ENCODE assay signal across 19 cellular contexts in the genomic region with DNA sequence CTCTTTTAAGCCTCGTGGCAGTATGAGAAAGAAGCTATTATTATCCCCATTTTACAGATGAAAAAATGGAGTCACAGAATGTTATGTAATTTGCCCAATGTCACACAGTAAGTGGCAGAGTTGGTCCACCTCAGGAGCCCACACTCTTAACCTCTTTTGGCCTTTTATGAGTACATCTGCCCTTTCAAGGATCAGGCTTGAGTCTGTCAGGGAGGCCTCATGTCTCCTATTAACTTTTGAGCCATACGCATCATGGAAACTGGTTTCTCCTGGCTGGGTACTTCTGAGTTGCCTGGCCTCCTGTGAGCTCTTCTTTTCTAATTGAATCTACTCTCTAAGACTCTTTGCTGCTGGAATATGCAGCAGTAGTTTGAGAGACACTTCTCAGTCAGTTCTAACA.
DNase-seq lines count a peak whose midpoint lies in the region; ATAC-seq and TF ChIP-seq lines count a peak whose summit lies in the region.
"Had no signal": no experiment of that assay in that cellular context is flagged by ENCODE, and none has a peak within 500 bp of the region (broad histone marks: within the 10 kb centered on the region; RNA-seq: fewer than 3 reads in every experiment).

No MANE protein-coding gene starts in this region.

- H3K27me3 Mint-ChIP-seq in H9 (ENCODE audit: low read depth) (no peaks in the 10 kb centered on the region), glutamatergic neuron (ENCODE audit: unreplicated experiment) (peaks cover 4% of the 10 kb centered on the region)

- H4K5ac ChIP-seq in H9 (ENCODE audit: insufficient read length, low read depth, low read length), result no peak overlapping the region

- peak overlapping the region in 2 of 3 experiments; percentile 57 to 92; a peak in 4 of 7 replicates for H3K27ac Mint-ChIP-seq in H9
- H3K27ac Mint-ChIP-seq in glutamatergic neuron (ENCODE audit: unreplicated experiment), result peak overlapping the region; percentile 86
- H3K27ac Mint-ChIP-seq: CD8-positive, alpha-beta T cell had no signal

- no peaks in the 10 kb centered on the region for H4K20me1 ChIP-seq in H9 (ENCODE audit: control insufficient read depth, insufficient read depth, insufficient read length)

- H3K9me3 ChIP-seq in H9 (ENCODE audit: control insufficient read depth, low read depth, low read length) (no peaks in the 10 kb centered on the region), thoracic aorta (no peaks in the 10 kb centered on the region)
- H3K9me3 ChIP-seq: HAP-1 had no signal

- WGBS in H9 (ENCODE audit: extremely low coverage, insufficient read length, low lambda C conversion rate), result no CpG with 5 or more reads among the region's 2 CpGs

- H3K27ac ChIP-seq in H9 (ENCODE audit: insufficient read length, low read depth, low read length) (no peak overlapping the region), thoracic aorta (no peak overlapping the region)
- H3K27ac ChIP-seq: HL-60 had no signal

- no peak overlapping the region for H3K23ac ChIP-seq in H9 (ENCODE audit: insufficient read length, low read depth, low read length)

- H3K56ac ChIP-seq in H9 (ENCODE audit: insufficient read length, low read depth, low read length), result no peak overlapping the region

- no peak overlapping the region for H3K9ac ChIP-seq in H9 (ENCODE audit: extremely low read depth, insufficient read length, low read length)

- H3K4me3 Mint-ChIP-seq in H9, result no peak overlapping the region
- peak overlapping the region; percentile 36 for H3K4me3 Mint-ChIP-seq in glutamatergic neuron (ENCODE audit: unreplicated experiment)
- H3K4me3 Mint-ChIP-seq: CD8-positive, alpha-beta T cell had no signal

- H3K9me3 Mint-ChIP-seq in H9 (peaks cover 6 to 7% of the 10 kb centered on the region in 2 experiments), glutamatergic neuron (ENCODE audit: unreplicated experiment) (peaks cover 6% of the 10 kb centered on the region)

- peaks cover 9 to 30% (median 25%) of the 10 kb centered on the region in 3 experiments for H3K36me3 Mint-ChIP-seq in H9 (ENCODE audit: insufficient read depth in 1 of 3, low read depth in 3 of 3)
- H3K36me3 Mint-ChIP-seq in glutamatergic neuron (ENCODE audit: unreplicated experiment), result peaks cover 13% of the 10 kb centered on the region
- H3K36me3 Mint-ChIP-seq: CD8-positive, alpha-beta T cell had no signal

- ATAC-seq in thoracic aorta (ENCODE audit: insufficient number of reproducible peaks, low FRiP score, low read depth) (peak; percentile 20), HG02798 (IDR thresholded peaks at IDR 0.05; ENCODE audit: poor library complexity, unreplicated experiment) (no peak)
- ATAC-seq: CD8-positive, alpha-beta T cell; PC-3 had no signal

- H2BK5ac ChIP-seq in H9 (ENCODE audit: insufficient read length, low read length), result no peak overlapping the region

- H3K23me2 ChIP-seq in H9 (ENCODE audit: insufficient read length, low read depth, low read length, poor library complexity, severe bottlenecking), result no peaks in the 10 kb centered on the region

- H3K14ac ChIP-seq in H9 (ENCODE audit: insufficient read depth, low read length), result no peak overlapping the region

- no peak overlapping the region for H2BK20ac ChIP-seq in H9 (ENCODE audit: low read depth, low read length, poor library complexity, severe bottlenecking)

- no peaks in the 10 kb centered on the region for H3K36me3 ChIP-seq in thoracic aorta
- H3K36me3 ChIP-seq: HAP-1 had no signal

- no peak overlapping the region for H3K18ac ChIP-seq in H9 (ENCODE audit: insufficient read length, low read depth, low read length)

- no peak overlapping the region for H3K4me3 ChIP-seq in thoracic aorta
- H3K4me3 ChIP-seq: HAP-1 had no signal

- H3K27me3 ChIP-seq in H9 (ENCODE audit: insufficient read depth, low read length), result no peaks in the 10 kb centered on the region
- H3K27me3 ChIP-seq in thoracic aorta (replicated peaks; ENCODE audit: insufficient read depth), result no peaks in the 10 kb centered on the region

- no peak overlapping the region for H2AFZ ChIP-seq in H9 (ENCODE audit: low read length)

- H2BK120ac ChIP-seq in H9 (ENCODE audit: low read depth, low read length, poor library complexity, severe bottlenecking), result no peak overlapping the region

- TF ChIP-seq CTCF in H9 (conservative IDR thresholded peaks at IDR 0.05) (no peak), glutamatergic neuron (IDR thresholded peaks at IDR 0.05; ENCODE audit: partially characterized antibody, unreplicated experiment) (no peak), thoracic aorta (IDR thresholded peaks at IDR 0.05) (no peak)

- H3K4me2 ChIP-seq in H9 (ENCODE audit: insufficient read depth, insufficient read length, low read length), result no peak overlapping the region

- H2AK5ac ChIP-seq in H9 (ENCODE audit: insufficient read length, low read length), result no peak overlapping the region

- no peak overlapping the region for H2BK12ac ChIP-seq in H9 (ENCODE audit: insufficient read length, low read depth, low read length)

- peaks cover 3% of the 10 kb centered on the region; the same call in 1 of the 2 replicates for H3K4me1 ChIP-seq in H9 (ENCODE audit: insufficient read depth, low read length)
- H3K4me1 ChIP-seq in thoracic aorta (ENCODE audit: control insufficient read depth in 1 of 2, low read depth in 2 of 2), result peaks cover 4 to 9% of the 10 kb centered on the region in 2 donors

- H2BK15ac ChIP-seq in H9 (ENCODE audit: low read depth, low read length), result no peak overlapping the region

- H3K4ac ChIP-seq in H9 (ENCODE audit: low read depth, low read length), result no peak overlapping the region

- no peak overlapping the region for H4K91ac ChIP-seq in H9 (ENCODE audit: insufficient read length, low read depth, low read length)

- DNase-seq in NCI-H2171 treated with DMSO at 0.1 percent for 48 hours (lab: John Stamatoyannopoulos, UW) (peak; percentile 39), NCI-H2171 (lab: John Stamatoyannopoulos, UW) (no peak), H9 (no peak), glutamatergic neuron (no peak), thoracic aorta (ENCODE audit: low spot score) (no peak), DMS79 treated with DMSO at 0.1 percent for 48 hours (lab: John Stamatoyannopoulos, UW) (no peak)
- DNase-seq: 8988T; C1 segment of cervical spinal cord; CD8-positive, alpha-beta T cell; DMS53; KG1; NCI-H1105; NCI-H2029 treated with DMSO at 0.1 percent for 48 hours; NCI-H524 treated with DMSO at 0.1 percent for 48 hours; PC-3; SHP77 had no signal

- H3K79me1 ChIP-seq in H9 (ENCODE audit: insufficient read depth, low read depth, low read length, poor library complexity, severe bottlenecking), result no peaks in the 10 kb centered on the region

- H3T11ph ChIP-seq in H9 (ENCODE audit: low read length), result no peak overlapping the region

- 0 out of 2 replicates have a peak, but pooled peaks cover 2% of the 10 kb centered on the region for H3K79me2 ChIP-seq in H9 (ENCODE audit: insufficient read depth, low read length)

- H4K8ac ChIP-seq in H9 (replicated peaks; ENCODE audit: insufficient read length, low read depth, low read length), result no peak overlapping the region

- H3K4me1 Mint-ChIP-seq in H9 (peaks cover 47 to 60% of the 10 kb centered on the region in 2 experiments), glutamatergic neuron (ENCODE audit: low read depth, unreplicated experiment) (peaks cover 50% of the 10 kb centered on the region)
